ENCODE assay signal across 31 cellular contexts in genomic region chr7:138173548-138173947, GRCh38.
"Had no signal": no experiment of that assay in that cellular context is flagged by ENCODE, and none has a peak within 500 bp of the region (broad histone marks: within the 10 kb centered on the region; RNA-seq: fewer than 3 reads in every experiment).

No MANE protein-coding gene starts in this region.

- H3K36me3 Mint-ChIP-seq: activated naive CD4-positive, alpha-beta T cell treated with anti-CD3 and anti-CD28 coated beads, Interleukin-2, amount 10 ng/mL, durations not matched to agents 7 days and 5 days; T-cell had no signal

- H3K4me1 Mint-ChIP-seq: activated B cell treated with CpG ODN at 0.5 μM for 24 hours had no signal

- DNase-seq: activated B cell treated with CpG ODN at 0.5 μM for 24 hours; activated CD4-positive, alpha-beta memory T cell treated with anti-CD3 and anti-CD28 coated beads, Interleukin-2, amount 10 ng/mL, durations not matched to agents 7 days and 5 days; activated CD4-positive, alpha-beta T cell treated with anti-CD3 and anti-CD28 coated beads for 1 hour; activated CD4-positive, alpha-beta T cell treated with anti-CD3 and anti-CD28 coated beads, Interleukin-2, amount 50 U/mL, for 1 hour; activated CD8-positive, alpha-beta memory T cell treated with anti-CD3 and anti-CD28 coated beads, Interleukin-2, amount 50 U/mL, for 48 hours; activated gamma-delta T cell; activated naive CD4-positive, alpha-beta T cell treated with anti-CD3 and anti-CD28 coated beads, Interleukin-2, amount 10 ng/mL, durations not matched to agents 7 days and 5 days; activated T-cell treated with anti-CD3 and anti-CD28 coated beads, Interleukin-2, amount 50 U/mL, for 24 hours; amniotic stem cell; body of pancreas; central memory CD4-positive, alpha-beta T cell; KG1; NCI-H1092; NCI-H1417 treated with DMSO at 0.1 percent for 48 hours; NCI-H1694; NCI-H2029; NCI-H2107; NCI-H2171 treated with DMSO at 0.1 percent for 48 hours; NCI-H345; NCI-H510A; NCI-H526 treated with DMSO at 0.1 percent for 48 hours; NCI-H82; OCI-M1; RPMI8226; T-cell; T-helper 2 cell; T1000 had no signal

- H3K4me1 ChIP-seq: ascending aorta, body of pancreas had no signal

- H3K9me3 ChIP-seq: ascending aorta, body of pancreas had no signal

- H3K27me3 ChIP-seq: ascending aorta, body of pancreas had no signal

- H3K4me3 Mint-ChIP-seq: activated B cell treated with CpG ODN at 0.5 μM for 24 hours; activated CD4-positive, alpha-beta memory T cell treated with anti-CD3 and anti-CD28 coated beads, Interleukin-2, amount 10 ng/mL, durations not matched to agents 7 days and 5 days; activated naive CD4-positive, alpha-beta T cell treated with anti-CD3 and anti-CD28 coated beads, Interleukin-2, amount 10 ng/mL, durations not matched to agents 7 days and 5 days; activated T-cell treated with anti-CD3 and anti-CD28 coated beads, Interleukin-2, amount 50 U/mL, for 24 hours; T-cell had no signal

- H3K36me3 ChIP-seq: ascending aorta had no signal

- ATAC-seq: body of pancreas, Panc1, Right ventricle myocardium inferior, T-cell had no signal

- H3K4me3 ChIP-seq: ascending aorta, body of pancreas, SK-N-MC had no signal

- H3K27ac ChIP-seq: ascending aorta, body of pancreas, SK-N-MC had no signal

- H3K27ac Mint-ChIP-seq: activated B cell treated with CpG ODN at 0.5 μM for 24 hours; activated CD4-positive, alpha-beta memory T cell treated with anti-CD3 and anti-CD28 coated beads, Interleukin-2, amount 10 ng/mL, durations not matched to agents 7 days and 5 days; activated naive CD4-positive, alpha-beta T cell treated with anti-CD3 and anti-CD28 coated beads, Interleukin-2, amount 10 ng/mL, durations not matched to agents 7 days and 5 days; activated T-cell treated with anti-CD3 and anti-CD28 coated beads, Interleukin-2, amount 50 U/mL, for 24 hours; T-cell had no signal
